20 cellular contexts compared by ENCODE assay signal in genomic region chr10:15451137-15452094, GRCh38.
"Had no signal": no experiment of that assay in that cellular context is flagged by ENCODE, and none has a peak within 500 bp of the region (broad histone marks: within the 10 kb centered on the region; RNA-seq: fewer than 3 reads in every experiment).

No MANE protein-coding gene starts in this region.

- H3K9ac ChIP-seq: neural progenitor cell had no signal

- H3K4me1 ChIP-seq: foreskin keratinocyte, lower lobe of right lung, sigmoid colon, spleen, upper lobe of left lung had no signal

- H2AFZ ChIP-seq: neural progenitor cell had no signal

- ATAC-seq: activated T-cell treated with anti-CD3 and anti-CD28 coated beads, Interleukin-2, amount 50 U/mL, for 72 hours; foreskin keratinocyte; left cardiac atrium; lower lobe of right lung; stimulated activated naive CD8-positive, alpha-beta T cell treated with anti-CD3 and anti-CD28 coated beads, Interleukin-15, amount 100 ng/mL, for 72 hours had no signal

- DNase-seq: activated CD4-positive, alpha-beta T cell treated with anti-CD3 and anti-CD28 coated beads, Interleukin-2, amount 10 ng/mL, durations not matched to agents 7 days and 5 days; activated CD4-positive, CD25-positive, alpha-beta regulatory T cell; activated CD8-positive, alpha-beta memory T cell treated with anti-CD3 and anti-CD28 coated beads, Interleukin-2, amount 50 U/mL, for 48 hours; activated naive CD8-positive, alpha-beta T cell treated with anti-CD3 and anti-CD28 coated beads for 36 hours; activated T-cell treated with anti-CD3 and anti-CD28 coated beads, Interleukin-2, amount 50 U/mL, for 72 hours; amygdala; cortex of kidney; effector CD4-positive, alpha-beta T cell; foreskin keratinocyte; immature natural killer cell; left cardiac atrium; lower lobe of right lung; midbrain; sigmoid colon; spleen; stimulated activated naive CD8-positive, alpha-beta T cell treated with anti-CD3 and anti-CD28 coated beads, Interleukin-15, amount 100 ng/mL, for 72 hours; T-helper 1 cell; testis; upper lobe of left lung had no signal

- H3K27ac ChIP-seq: foreskin keratinocyte, lower lobe of right lung, neural progenitor cell, sigmoid colon, upper lobe of left lung had no signal

- H3K4me3 ChIP-seq: lower lobe of right lung, neural progenitor cell, sigmoid colon, spleen, testis, upper lobe of left lung had no signal

- H3K9me3 ChIP-seq: lower lobe of right lung, sigmoid colon, spleen, testis, upper lobe of left lung had no signal

- H3K27me3 ChIP-seq: foreskin keratinocyte, testis, upper lobe of left lung had no signal

- H3K4me2 ChIP-seq: neural progenitor cell had no signal

- H3K36me3 ChIP-seq: lower lobe of right lung, neural progenitor cell, sigmoid colon, spleen, upper lobe of left lung had no signal
